In genomic region chr4:8353912-8354453, GRCh38 we compare ENCODE assay signal across 16 cellular contexts.
DNase-seq lines count a peak whose midpoint lies in the region; ATAC-seq and TF ChIP-seq lines count a peak whose summit lies in the region.
"Had no signal": no experiment of that assay in that cellular context is flagged by ENCODE, and none has a peak within 500 bp of the region (broad histone marks: within the 10 kb centered on the region; RNA-seq: fewer than 3 reads in every experiment).

No MANE protein-coding gene starts in this region.

- intact Hi-C loops in upper lobe of right lung (cut with DNase I) (no loop called here), stomach (cut with DNase I; ENCODE audit: low total_unique reads) (no loop called here)

- H3K9me3 ChIP-seq in WERI-Rb-1 (ENCODE audit: severe bottlenecking), result no peaks in the 10 kb centered on the region
- no peaks in the 10 kb centered on the region for H3K9me3 ChIP-seq in gastroesophageal sphincter
- no peaks in the 10 kb centered on the region for H3K9me3 ChIP-seq in upper lobe of right lung
- H3K9me3 ChIP-seq in stomach, result no peaks in the 10 kb centered on the region
- H3K9me3 ChIP-seq: heart left ventricle, psoas muscle, testis had no signal

- H3K27me3 ChIP-seq in WERI-Rb-1 (ENCODE audit: insufficient read depth, low read depth, severe bottlenecking), result no peaks in the 10 kb centered on the region
- no peaks in the 10 kb centered on the region for H3K27me3 ChIP-seq in gastroesophageal sphincter
- H3K27me3 ChIP-seq in upper lobe of right lung, result no peaks in the 10 kb centered on the region
- H3K27me3 ChIP-seq in stomach, result no peaks in the 10 kb centered on the region
- H3K27me3 ChIP-seq: heart left ventricle, testis had no signal

- WGBS in gastroesophageal sphincter (ENCODE audit: low coverage in 1 of 2), 2 donors, result 60 to 96% methylated on average over 1 to 4 of the region's 12 CpGs
- 60 to 79% (median 67%) methylated on average over 12 of the region's 12 CpGs for WGBS in stomach, 5 donors

- DNase-seq in activated effector memory CD4-positive, alpha-beta T cell treated with anti-CD3 and anti-CD28 coated beads, Interleukin-2, amount 50 U/mL, for 16 hours, result peak; percentile 13
- DNase-seq in activated effector memory CD4-positive, alpha-beta T cell treated with Interleukin-2 at 50 U/mL for 16 hours, result no peak
- DNase-seq in WERI-Rb-1 (peak; percentile 2), upper lobe of right lung (peak; percentile 58), stomach (no peak), caudate nucleus (lab: John Stamatoyannopoulos, UW) (no peak), DMS53 treated with DMSO at 0.1 percent for 48 hours (lab: John Stamatoyannopoulos, UW; ENCODE audit: unreplicated experiment) (no peak)
- DNase-seq: 8988T; activated CD8-positive, alpha-beta T cell treated with anti-CD3 and anti-CD28 coated beads, Interleukin-2, amount 10 ng/mL, durations not matched to agents 7 days and 5 days; COR-L47; heart left ventricle; left colon; NCI-H446 treated with DMSO at 0.1 percent for 48 hours; psoas muscle; testis had no signal

- no peak for TF ChIP-seq POLR2A in gastroesophageal sphincter (IDR thresholded peaks at IDR 0.05)
- no peak for TF ChIP-seq POLR2A in stomach (IDR thresholded peaks at IDR 0.05)

- ATAC-seq in gastroesophageal sphincter, result peak; percentile 13
- ATAC-seq in upper lobe of right lung, result no peak
- ATAC-seq: activated CD8-positive, alpha-beta T cell treated with anti-CD3 and anti-CD28 coated beads, Interleukin-2, amount 10 ng/mL, durations not matched to agents 7 days and 5 days; heart left ventricle; left colon had no signal

- no peak overlapping the region for H3K27ac ChIP-seq in WERI-Rb-1
- H3K27ac ChIP-seq in gastroesophageal sphincter, result no peak overlapping the region
- H3K27ac ChIP-seq in upper lobe of right lung, result no peak overlapping the region
- no peak overlapping the region for H3K27ac ChIP-seq in stomach
- H3K27ac ChIP-seq in caudate nucleus (ENCODE audit: low read depth, low read length), result no peak overlapping the region
- H3K27ac ChIP-seq: heart left ventricle, psoas muscle, testis had no signal

- TF ChIP-seq CTCF in WERI-Rb-1 (IDR thresholded peaks at IDR 0.05; ENCODE audit: low read depth, low read length) (no peak), gastroesophageal sphincter (IDR thresholded peaks at IDR 0.05) (no peak), upper lobe of right lung (IDR thresholded peaks at IDR 0.05) (no peak), stomach (IDR thresholded peaks at IDR 0.05) (no peak)

- H3K4me1 ChIP-seq in gastroesophageal sphincter, result peaks cover 0 to 62% (median 14%) of the 10 kb centered on the region in 3 donors
- peaks cover 37% of the 10 kb centered on the region for H3K4me1 ChIP-seq in upper lobe of right lung
- H3K4me1 ChIP-seq in stomach, result peaks cover 0 to 39% (median 26%) of the 10 kb centered on the region in 4 donors

- TF ChIP-seq EP300 in gastroesophageal sphincter (IDR thresholded peaks at IDR 0.05), result no peak
- no peak for TF ChIP-seq EP300 in stomach (IDR thresholded peaks at IDR 0.05)

- no peaks in the 10 kb centered on the region for H3K36me3 ChIP-seq in WERI-Rb-1
- H3K36me3 ChIP-seq in gastroesophageal sphincter, result no peaks in the 10 kb centered on the region
- no peaks in the 10 kb centered on the region for H3K36me3 ChIP-seq in upper lobe of right lung
- H3K36me3 ChIP-seq in stomach, result no peaks in the 10 kb centered on the region
- H3K36me3 ChIP-seq: heart left ventricle had no signal

- H3K4me3 ChIP-seq in WERI-Rb-1 (ENCODE audit: low read depth, low read length), result no peak overlapping the region
- no peak overlapping the region for H3K4me3 ChIP-seq in gastroesophageal sphincter
- no peak overlapping the region for H3K4me3 ChIP-seq in upper lobe of right lung
- no peak overlapping the region for H3K4me3 ChIP-seq in stomach
- H3K4me3 ChIP-seq: heart left ventricle, psoas muscle, testis had no signal

Comparison
In these comparisons a context has a peak if more than half of its experiments do, and no peak if none do; other contexts are left out.
1. DNase-seq: peak in activated effector memory CD4-positive, alpha-beta T cell treated with anti-CD3 and anti-CD28 coated beads, Interleukin-2, amount 50 U/mL, for 16 hours (single experiment), WERI-Rb-1 (single experiment) and upper lobe of right lung (single experiment); none in activated effector memory CD4-positive, alpha-beta T cell treated with Interleukin-2 at 50 U/mL for 16 hours (single experiment), stomach (single experiment), caudate nucleus (0 of 61) and DMS53 treated with DMSO at 0.1 percent for 48 hours (single experiment).